14 cellular contexts compared by ENCODE assay signal in the genomic region with DNA sequence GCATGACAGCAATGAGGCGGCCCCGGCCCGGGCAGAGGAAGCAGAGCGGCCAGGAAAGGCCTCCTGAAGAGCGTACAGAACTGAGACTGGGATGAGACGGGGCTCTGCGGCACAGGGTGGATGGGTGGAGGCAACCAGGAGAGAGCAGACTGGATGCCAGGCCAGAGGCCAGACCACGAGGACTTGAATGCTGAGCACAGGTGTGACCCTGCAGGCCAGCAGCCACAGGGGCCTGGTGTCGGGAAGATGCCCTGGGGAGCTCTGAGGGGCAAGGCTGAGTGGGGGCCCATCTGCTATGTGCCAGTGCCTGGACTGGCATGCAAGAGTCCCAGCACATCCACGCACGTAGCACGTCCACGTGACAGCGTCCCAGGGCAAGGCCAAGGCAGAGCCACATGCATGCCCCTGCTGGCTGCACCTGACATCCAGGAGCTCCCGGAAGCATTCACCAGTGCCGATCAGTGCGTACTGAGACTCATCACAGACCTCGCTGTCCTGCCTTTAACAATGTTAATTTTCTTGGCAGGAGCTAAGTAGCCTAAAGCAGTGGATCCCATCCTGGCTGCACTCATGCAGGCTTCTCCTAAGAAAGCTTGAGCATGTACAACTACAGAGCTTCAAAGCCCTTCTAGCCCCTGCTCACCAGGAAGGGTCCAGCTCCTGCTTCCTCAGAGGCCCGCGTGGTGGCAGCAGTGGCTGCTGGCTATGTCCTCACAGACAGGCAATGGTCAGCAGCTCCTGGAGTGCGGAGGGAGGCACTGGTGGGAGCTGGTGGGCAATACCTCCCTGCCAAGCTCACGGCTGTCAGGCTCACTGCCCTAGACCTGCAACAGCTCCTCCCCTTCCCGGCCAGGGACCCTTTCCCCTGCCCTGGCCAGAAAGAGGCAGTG. TPM values are rescaled to one million over a fixed set of nuclear protein-coding genes. Genes with fewer than 3 reads are reported as not detected.
DNase-seq lines count a peak whose midpoint lies in the region; ATAC-seq, FAIRE-seq and TF ChIP-seq lines count a peak whose summit lies in the region.
"Had no signal": no experiment of that assay in that cellular context is flagged by ENCODE, and none has a peak within 500 bp of the region (broad histone marks: within the 10 kb centered on the region; RNA-seq: fewer than 3 reads in every experiment).

No MANE protein-coding gene starts in this region.

- intact Hi-C loops in Caco-2 (cut with micrococcal nuclease; ENCODE audit: unreplicated experiment) (loop anchor here (1.0 kb wide), 1 partner anchor 29 kb away; no protein-coding TSS in a partner anchor), Panc1 (cut with micrococcal nuclease; ENCODE audit: unreplicated experiment) (no loop called here)

- in situ Hi-C loops in Panc1 (cut with HindIII; ENCODE audit: low pct_unique_long_range_greater_than_20kb, low sequenced_read_pairs) = no loop called here

- no peak overlapping the region for H3K27ac ChIP-seq in Panc1 (ENCODE audit: low read length)

- H3K9me3 ChIP-seq in Caco-2 = no peaks in the 10 kb centered on the region
- no peaks in the 10 kb centered on the region for H3K9me3 ChIP-seq in Panc1 (ENCODE audit: control insufficient read depth, insufficient read depth, low read depth, low read length)

- ATAC-seq in Panc1 (peak; percentile 65), GM19328 (IDR thresholded peaks at IDR 0.05; ENCODE audit: unreplicated experiment) (no peak)

- peak; percentile 42 to 44 for DNase-seq in Caco-2
- DNase-seq in Panc1 (ENCODE audit: low read depth, low spot score) = no peak
- peak in 1 of 2 donors; percentile 7 for DNase-seq in foreskin fibroblast
- DNase-seq in nucleus accumbens (lab: John Stamatoyannopoulos, UW) = peak in 33 of 56 donors; percentile 18 to 66 (median 37)
- DNase-seq in NCI-H446 treated with DMSO at 0.1 percent for 48 hours (lab: John Stamatoyannopoulos, UW) = no peak
- no peak for DNase-seq in frontal cortex (ENCODE audit: low spot score in 2 of 2)
- DNase-seq in activated CD8-positive, alpha-beta memory T cell treated with anti-CD3 and anti-CD28 coated beads, Interleukin-2, amount 50 U/mL, for 4 hours = no peak
- DNase-seq: amniotic stem cell, NCI-H1105, NCI-H510A treated with DMSO at 0.1 percent for 48 hours, SHP77 had no signal

- no peak for FAIRE-seq in frontal cortex (lab: Jason Lieb, UNC)
- FAIRE-seq: endometrium, HTR-8/SVneo had no signal

- no peaks in the 10 kb centered on the region for H3K27me3 ChIP-seq in Caco-2 (replicated peaks; ENCODE audit: control insufficient read depth, insufficient read depth, low read length)
- no peaks in the 10 kb centered on the region for H3K27me3 ChIP-seq in Panc1 (ENCODE audit: control insufficient read depth, insufficient read depth, low read length)

- no peaks in the 10 kb centered on the region for H3K27me3 Mint-ChIP-seq in Caco-2 (ENCODE audit: insufficient read depth, unreplicated experiment)

- no peaks in the 10 kb centered on the region for H3K9me3 Mint-ChIP-seq in Caco-2 (ENCODE audit: unreplicated experiment)

- H3K4me3 ChIP-seq in Caco-2 (ENCODE audit: low read depth, low read length) = no peak overlapping the region
- no peak overlapping the region for H3K4me3 ChIP-seq in Panc1 (ENCODE audit: low read depth in 2 of 2, low read length in 2 of 2)
- no peak overlapping the region for H3K4me3 ChIP-seq in foreskin fibroblast (ENCODE audit: low read depth in 1 of 2, low read length in 2 of 2)

- H3K4me3 Mint-ChIP-seq in Caco-2 (ENCODE audit: unreplicated experiment) = no peak overlapping the region

- TF ChIP-seq CTCF in Caco-2 (IDR thresholded peaks at IDR 0.05; ENCODE audit: insufficient read depth in 1 of 2, low read depth in 1 of 2, low read length in 1 of 2, severe bottlenecking in 1 of 2, unreplicated experiment in 1 of 2) (peak; percentile 20 to 64), Panc1 (IDR thresholded peaks at IDR 0.05) (peak; percentile 66; the same call in 1 of the 2 replicates), foreskin fibroblast (IDR thresholded peaks at IDR 0.05; ENCODE audit: low read depth, low read length) (peak; percentile 9)

- no peaks in the 10 kb centered on the region for H3K36me3 Mint-ChIP-seq in Caco-2 (ENCODE audit: insufficient read depth, unreplicated experiment)

- peaks cover 14% of the 10 kb centered on the region for H3K4me1 Mint-ChIP-seq in Caco-2 (ENCODE audit: low read depth, unreplicated experiment)

- CTCF ChIA-PET in Caco-2 (lab: Charles Lee) (interaction anchor here (0.6 to 1.9 kb wide), 12 partner anchors 9 to 237 kb away, joined by 3 to 35 read pairs (median 5); partner anchors contain the start of gene GRID1), Panc1 (lab: Charles Lee) (interaction anchor here (0.5 to 1.1 kb wide), 4 partner anchors 28 to 535 kb away, joined by 3 to 4 read pairs (median 4); no protein-coding TSS in a partner anchor)

- no peak overlapping the region for H3K27ac Mint-ChIP-seq in Caco-2 (ENCODE audit: unreplicated experiment)

- POLR2A ChIA-PET in Caco-2 (lab: Charles Lee) (interaction anchor here (0.8 kb wide), 1 partner anchor 13 kb away, joined by 3 read pairs; no protein-coding TSS in a partner anchor), Panc1 (lab: Charles Lee) (no interaction called here)

- peaks cover 27% of the 10 kb centered on the region for H3K4me1 ChIP-seq in Caco-2
- H3K4me1 ChIP-seq in Panc1 (ENCODE audit: control insufficient read depth, insufficient read depth, low read length) = no peaks in the 10 kb centered on the region

- BruUV-seq in Caco-2 (replicated peaks; lab: Mats Ljungman, UMichigan) (no TSS peak), Panc1 (replicated peaks; lab: Mats Ljungman, UMichigan) (no TSS peak)

- no peaks in the 10 kb centered on the region for H3K36me3 ChIP-seq in Caco-2 (ENCODE audit: control insufficient read depth, insufficient read depth, low read length)
- H3K36me3 ChIP-seq in Panc1 (ENCODE audit: control insufficient read depth, insufficient read depth, low read length) = no peaks in the 10 kb centered on the region

RNA-seq across cellular contexts. Expression of gene GRID1, which starts 18.0 kb away (rescaled TPM):
- total RNA-seq in Caco-2 (2022) = 6.9 and 8.0 TPM in 2 replicates
- 2.3 TPM for total RNA-seq in Panc1 (2021; ENCODE audit: unreplicated experiment)
- 3.8 TPM for polyA plus RNA-seq in Panc1 (2012; ENCODE audit: insufficient read length)
- 12.6 TPM for total RNA-seq in frontal cortex

Comparison
In these comparisons a context has a peak if more than half of its experiments do, and no peak if none do; other contexts are left out.
1. DNase-seq: peak in Caco-2 (2 of 2) and nucleus accumbens (33 of 56); none in Panc1 (single experiment), NCI-H446 treated with DMSO at 0.1 percent for 48 hours (single experiment), frontal cortex (0 of 2) and activated CD8-positive, alpha-beta memory T cell treated with anti-CD3 and anti-CD28 coated beads, Interleukin-2, amount 50 U/mL, for 4 hours (single experiment).
2. CTCF ChIP-seq: peak in every context shown above with its lines; median percentile 66 in Panc1; 42 in Caco-2; 9 in foreskin fibroblast.